ENCODE assay signal across 1 cellular context in genomic region chr2:955829-956731, GRCh38.
A peak's percentile ranks its signal among the peaks of the same experiment; 100 is the strongest.
TF ChIP-seq lines count a peak whose summit lies in the region.

No MANE protein-coding gene starts in this region.

TF ChIP-seq in H1, 55 proteins besides CTCF, POLR2A, EP300 and RAD21:
- TF ChIP-seq CBX8 (IDR thresholded peaks at IDR 0.05; ENCODE audit: borderline replicate concordance, low read depth, low read length) = no peak
- peak; percentile 35; the same call in 1 of the 2 replicates for TF ChIP-seq E2F6 (IDR thresholded peaks at IDR 0.05)
- no peak for TF ChIP-seq POU5F1 (IDR thresholded peaks at IDR 0.05; ENCODE audit: low read depth, low read length)
- TF ChIP-seq CHD2 (IDR thresholded peaks at IDR 0.05; ENCODE audit: low read length) = no peak
- TF ChIP-seq MAX (IDR thresholded peaks at IDR 0.05) = peak; percentile 75
